16 cellular contexts compared by ENCODE assay signal in the genomic region with DNA sequence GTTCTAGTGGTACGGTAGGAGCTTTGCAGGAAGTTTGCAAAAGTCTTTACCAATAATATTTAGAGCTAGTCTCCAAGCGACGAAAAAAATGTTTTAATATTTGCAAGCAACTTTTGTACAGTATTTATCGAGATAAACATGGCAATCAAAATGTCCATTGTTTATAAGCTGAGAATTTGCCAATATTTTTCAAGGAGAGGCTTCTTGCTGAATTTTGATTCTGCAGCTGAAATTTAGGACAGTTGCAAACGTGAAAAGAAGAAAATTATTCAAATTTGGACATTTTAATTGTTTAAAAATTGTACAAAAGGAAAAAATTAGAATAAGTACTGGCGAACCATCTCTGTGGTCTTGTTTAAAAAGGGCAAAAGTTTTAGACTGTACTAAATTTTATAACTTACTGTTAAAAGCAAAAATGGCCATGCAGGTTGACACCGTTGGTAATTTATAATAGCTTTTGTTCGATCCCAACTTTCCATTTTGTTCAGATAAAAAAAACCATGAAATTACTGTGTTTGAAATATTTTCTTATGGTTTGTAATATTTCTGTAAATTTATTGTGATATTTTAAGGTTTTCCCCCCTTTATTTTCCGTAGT. TPM values are rescaled to one million over a fixed set of nuclear protein-coding genes. Genes with fewer than 3 reads are reported as not detected.
DNase-seq lines count a peak whose midpoint lies in the region; ATAC-seq, FAIRE-seq and TF ChIP-seq lines count a peak whose summit lies in the region.
"Had no signal": no experiment of that assay in that cellular context is flagged by ENCODE, and none has a peak within 500 bp of the region (broad histone marks: within the 10 kb centered on the region; RNA-seq: fewer than 3 reads in every experiment).

No MANE protein-coding gene starts in this region.

- TF ChIP-seq EP300 in HepG2 (IDR thresholded peaks at IDR 0.05; ENCODE audit: low read depth in 2 of 2, low read length in 2 of 2) (no peak), HepG2 (CRISPR knock-in tag; IDR thresholded peaks at IDR 0.05; ENCODE audit: borderline replicate concordance) (no peak)

- H3K4me1 Mint-ChIP-seq in brain: peaks cover 29% of the 10 kb centered on the region

- H3K79me2 ChIP-seq in HepG2 (ENCODE audit: insufficient read depth, low read length): no peaks in the 10 kb centered on the region

- no peak for TF ChIP-seq POLR2A in HepG2 (IDR thresholded peaks at IDR 0.05; ENCODE audit: insufficient read depth in 1 of 2, low read depth in 2 of 2, low read length in 2 of 2)
- TF ChIP-seq POLR2A in right lobe of liver (IDR thresholded peaks at IDR 0.05): no peak

- H3K27ac ChIP-seq in HepG2 (ENCODE audit: extremely low read length, insufficient read depth, low read length) (no peak overlapping the region), right lobe of liver (no peak overlapping the region), iPS-20b (ENCODE audit: low read length) (peak overlapping the region; percentile 93), left ventricle myocardium inferior (replicated peaks) (no peak overlapping the region)
- H3K27ac ChIP-seq: brain microvascular endothelial cell had no signal

- no peak overlapping the region for H3K9ac ChIP-seq in HepG2 (ENCODE audit: insufficient read depth, low read depth, low read length)
- H3K9ac ChIP-seq in iPS-20b (ENCODE audit: low read depth, low read length): peak overlapping the region; percentile 98

- CTCF ChIA-PET in HepG2 (lab: Yijun Ruan, JAX; ENCODE audit: low intra/inter-chr PET ratio, low total read pairs): no interaction called here

- H3K4me3 Mint-ChIP-seq in brain: peak overlapping the region in 3 of 5 experiments; percentile 87 to 93 (median 91)
- H3K4me3 Mint-ChIP-seq: activated CD4-positive, alpha-beta T cell treated with anti-CD3 and anti-CD28 coated beads for 36 hours had no signal

- no peaks in the 10 kb centered on the region for H4K20me1 ChIP-seq in HepG2 (ENCODE audit: insufficient read depth, low read length)

- H3K4me1 ChIP-seq in HepG2 (ENCODE audit: insufficient read depth, low read length) (peaks cover 11% of the 10 kb centered on the region; the same call in 1 of the 2 replicates), right lobe of liver (peaks cover 0 to 14% (median 3%) of the 10 kb centered on the region in 4 donors), iPS-20b (ENCODE audit: insufficient read depth, low read length) (peaks cover 28% of the 10 kb centered on the region), left ventricle myocardium inferior (peaks cover 34% of the 10 kb centered on the region)

- H3K4me3 ChIP-seq in HepG2 (replicated peaks in 1 of 3; ENCODE audit: insufficient read depth in 1 of 3, low read depth in 2 of 3, low read length in 3 of 3) (no peak overlapping the region), right lobe of liver (no peak overlapping the region), iPS-20b (ENCODE audit: low read length) (peak overlapping the region; percentile 96), left ventricle myocardium inferior (no peak overlapping the region)

- H3K36me3 Mint-ChIP-seq in brain: peaks cover 32% of the 10 kb centered on the region

- TF ChIP-seq CTCF in HepG2 (CRISPR knock-in tag; IDR thresholded peaks at IDR 0.05): no peak
- TF ChIP-seq CTCF in right lobe of liver (IDR thresholded peaks at IDR 0.05): no peak
- no peak for TF ChIP-seq CTCF in brain (conservative IDR thresholded peaks at IDR 0.05)
- no peak for TF ChIP-seq CTCF in left ventricle myocardium inferior (IDR thresholded peaks at IDR 0.05; ENCODE audit: borderline replicate concordance)

- BruUV-seq in HepG2 (replicated peaks; lab: Mats Ljungman, UMichigan): no TSS peak

- ATAC-seq in HepG2: no peak
- ATAC-seq in right lobe of liver: no peak
- no peak for ATAC-seq in GM21367 (IDR thresholded peaks at IDR 0.05; ENCODE audit: unreplicated experiment)
- ATAC-seq in GM21737 (IDR thresholded peaks at IDR 0.05; ENCODE audit: unreplicated experiment): no peak

- H3K27me3 ChIP-seq in HepG2 (ENCODE audit: control insufficient read depth in 1 of 2, insufficient read depth in 2 of 2, low read length in 2 of 2): peaks cover 4 to 54% of the 10 kb centered on the region in 2 experiments; a peak in 4 of 5 replicates
- peaks cover 31 to 67% of the 10 kb centered on the region in 2 donors for H3K27me3 ChIP-seq in right lobe of liver
- H3K27me3 ChIP-seq in iPS-20b (ENCODE audit: insufficient read depth, low read length): no peaks in the 10 kb centered on the region
- H3K27me3 ChIP-seq in left ventricle myocardium inferior (ENCODE audit: low read depth): peaks cover 100% of the 10 kb centered on the region

- H3K27ac Mint-ChIP-seq in brain: peak overlapping the region in 4 of 5 experiments; percentile 79 to 98 (median 98)
- H3K27ac Mint-ChIP-seq: activated CD4-positive, alpha-beta T cell treated with anti-CD3 and anti-CD28 coated beads for 36 hours had no signal

- POLR2A ChIA-PET in HepG2 (lab: Yijun Ruan, JAX): no interaction called here

- H2AFZ ChIP-seq in HepG2 (ENCODE audit: low read length): no peak overlapping the region

- no peaks in the 10 kb centered on the region for H3K9me3 ChIP-seq in HepG2 (ENCODE audit: low read length)
- H3K9me3 ChIP-seq in right lobe of liver: no peaks in the 10 kb centered on the region
- H3K9me3 ChIP-seq in iPS-20b (ENCODE audit: insufficient read depth, low read depth, low read length): no peaks in the 10 kb centered on the region
- H3K9me3 ChIP-seq in left ventricle myocardium inferior (replicated peaks): no peaks in the 10 kb centered on the region

- no peak overlapping the region for H3K4me2 ChIP-seq in HepG2 (ENCODE audit: low read depth, low read length)

- intact Hi-C loops in HepG2 (cut with micrococcal nuclease; ENCODE audit: unreplicated experiment): no loop called here
- intact Hi-C loops in right lobe of liver (cut with DNase I): loop anchor here in 1 of 2 donors (10.0 kb wide), 1 partner anchor 971 kb away; no protein-coding TSS in a partner anchor
- intact Hi-C loops in left ventricle myocardium inferior (cut with micrococcal nuclease): no loop called here

- in situ Hi-C loops in HepG2 (cut with HindIII; ENCODE audit: extremely low pct_ligation_motif_present, low pct_unique_long_range_greater_than_20kb): loop anchor here (25.0 kb wide), 1 partner anchor 774 kb away; no protein-coding TSS in a partner anchor

- H3K9me3 Mint-ChIP-seq in brain: peaks cover 0 to 12% (median 4%) of the 10 kb centered on the region in 5 experiments

- TF ChIP-seq RAD21 in HepG2 (CRISPR knock-in tag; IDR thresholded peaks at IDR 0.05): no peak

- WGBS in HepG2 (ENCODE audit: low lambda C conversion rate): 28% methylated on average over 9 of the region's 9 CpGs
- WGBS in right lobe of liver (ENCODE audit: insufficient coverage, low coverage, low lambda C conversion rate, missing lambda C conversion rate): 9% methylated on average over 9 of the region's 9 CpGs

- H3K36me3 ChIP-seq in HepG2 (replicated peaks in 1 of 2; ENCODE audit: control insufficient read depth in 1 of 2, insufficient read depth in 2 of 2, low read length in 2 of 2): no peaks in the 10 kb centered on the region
- no peaks in the 10 kb centered on the region for H3K36me3 ChIP-seq in right lobe of liver
- peaks cover 50% of the 10 kb centered on the region for H3K36me3 ChIP-seq in iPS-20b (ENCODE audit: insufficient read depth, low read depth, low read length)
- H3K36me3 ChIP-seq in left ventricle myocardium inferior: no peaks in the 10 kb centered on the region
- H3K36me3 ChIP-seq: brain microvascular endothelial cell had no signal

- H3K27me3 Mint-ChIP-seq in brain: peaks cover 59% of the 10 kb centered on the region

- DNase-seq in HepG2 (ENCODE audit: low spot score) (no peak), right lobe of liver (no peak), left ventricle myocardium inferior (no peak), iPS-NIHi11 (ENCODE audit: low spot score) (no peak)
- DNase-seq: activated CD4-positive, alpha-beta T cell treated with anti-CD3 and anti-CD28 coated beads for 36 hours; activated T-cell treated with anti-CD3 and anti-CD28 coated beads, Interleukin-2, amount 50 U/mL, for 48 hours; brain microvascular endothelial cell; DMS79 treated with DMSO at 0.1 percent for 48 hours; erythroblast; stimulated activated CD4-positive, alpha-beta T cell treated with anti-CD3 and anti-CD28 coated beads, Interleukin-2, amount 100 ng/mL, for 24 hours had no signal

- FAIRE-seq in HepG2 (lab: Jason Lieb, UNC): no peak
- FAIRE-seq: GM12892 had no signal

TF ChIP-seq in HepG2, 621 proteins besides CTCF, POLR2A, EP300 and RAD21 (continues in another document):
- TF ChIP-seq, protein P1, sequence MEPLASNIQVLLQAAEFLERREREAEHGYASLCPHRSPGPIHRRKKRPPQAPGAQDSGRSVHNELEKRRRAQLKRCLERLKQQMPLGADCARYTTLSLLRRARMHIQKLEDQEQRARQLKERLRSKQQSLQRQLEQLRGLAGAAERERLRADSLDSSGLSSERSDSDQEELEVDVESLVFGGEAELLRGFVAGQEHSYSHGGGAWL (CRISPR knock-in tag; IDR thresholded peaks at IDR 0.05): no peak

RNA-seq across cellular contexts. Expression of a gene that starts 2.0 kb away (rescaled TPM):
- not detected in 2 replicates for total RNA-seq in HepG2 (2016; rRNA removed; fragmentation: Illumina TruSeq; extraction: Trizol)
- not detected in 2 replicates for total RNA-seq in HepG2 (2016; cell fraction: cytosol; rRNA removed; fragmentation: Illumina TruSeq; extraction: Trizol; ENCODE audit: low read depth)
- not detected in 2 replicates for total RNA-seq in HepG2 (2016; cell fraction: insoluble cytoplasmic fraction; rRNA removed; fragmentation: Illumina TruSeq; extraction: Trizol)
- not detected in 2 replicates for total RNA-seq in HepG2 (2016; cell fraction: membrane; rRNA removed; fragmentation: Illumina TruSeq; extraction: Trizol)
- total RNA-seq in HepG2 (2016; cell fraction: nucleus; rRNA removed; fragmentation: Illumina TruSeq; extraction: Trizol): not detected in 2 replicates
- not detected in 2 replicates for polyA plus RNA-seq in HepG2 (2011; rRNA removed)
- polyA plus RNA-seq in HepG2 (2011; cell fraction: cytosol; rRNA removed): not detected in 2 replicates
- 0.06 TPM in 1 of 2 replicates, not detected in the other for polyA plus RNA-seq in HepG2 (2011; cell fraction: nucleus; rRNA removed)
- not detected in 2 replicates for polyA plus RNA-seq in HepG2 (2012)
- not detected in 2 replicates for polyA plus RNA-seq in HepG2 (2016; cell fraction: cytosol; fragmentation: Illumina TruSeq; extraction: Trizol; ENCODE audit: low read depth)
- polyA plus RNA-seq in HepG2 (2016; cell fraction: insoluble cytoplasmic fraction; fragmentation: Illumina TruSeq; extraction: Trizol; ENCODE audit: low read depth): not detected in 2 replicates
- not detected in 2 replicates for polyA plus RNA-seq in HepG2 (2016; cell fraction: membrane; fragmentation: Illumina TruSeq; extraction: Trizol; ENCODE audit: low read depth)
- not detected in 2 replicates for polyA plus RNA-seq in HepG2 (2016; cell fraction: nucleus; fragmentation: Illumina TruSeq; extraction: Trizol; ENCODE audit: insufficient read depth, low read depth)
- polyA minus RNA-seq in HepG2 (2011; rRNA and poly(A)+ RNA removed; ENCODE audit: low replicate concordance): not detected in 2 replicates
- not detected in 2 replicates for polyA minus RNA-seq in HepG2 (2011; cell fraction: cytosol; rRNA and poly(A)+ RNA removed)
- polyA minus RNA-seq in HepG2 (2011; cell fraction: nucleus; rRNA and poly(A)+ RNA removed): not detected in 2 replicates
- not detected for total RNA-seq in right lobe of liver
- 120 TPM for polyA plus RNA-seq in brain (ENCODE audit: insufficient read depth, low read depth, low replicate concordance)
- 0.16 TPM for total RNA-seq in left ventricle myocardium inferior
- total RNA-seq: activated CD4-positive, alpha-beta T cell treated with anti-CD3 and anti-CD28 coated beads for 36 hours; LHCN-M2 had no signal
